ENCODE assay signal across 20 cellular contexts in genomic region chrX:56968980-56969379, GRCh38.
"Had no signal": no experiment of that assay in that cellular context is flagged by ENCODE, and none has a peak within 500 bp of the region (broad histone marks: within the 10 kb centered on the region; RNA-seq: fewer than 3 reads in every experiment).

No MANE protein-coding gene starts in this region.

- H3K9me3 ChIP-seq: prostate gland, transverse colon, uterus had no signal

- H3K27ac ChIP-seq: coronary artery, neural progenitor cell, prostate gland, transverse colon, uterus had no signal

- H3K36me3 ChIP-seq: prostate gland, transverse colon, uterus had no signal

- H3K9ac ChIP-seq: neural progenitor cell had no signal

- DNase-seq: activated CD4-positive, alpha-beta T cell treated with anti-CD3 and anti-CD28 coated beads for 4 hours; activated CD8-positive, alpha-beta T cell treated with anti-CD3 and anti-CD28 coated beads for 36 hours; activated naive CD4-positive, alpha-beta T cell; activated naive CD8-positive, alpha-beta T cell treated with anti-CD3 and anti-CD28 coated beads, Interleukin-2, amount 10 ng/mL, durations not matched to agents 7 days and 5 days; activated T-cell treated with anti-CD3 and anti-CD28 coated beads, Interleukin-2, amount 50 U/mL, for 1 hour; anterior cingulate cortex; central memory CD4-positive, alpha-beta T cell; immature natural killer cell; naive thymus-derived CD4-positive, alpha-beta T cell; right cardiac atrium; small intestine; stimulated activated CD4-positive, alpha-beta T cell treated with anti-CD3 and anti-CD28 coated beads, Interleukin-15, amount 100 ng/mL, for 24 hours; stimulated activated CD4-positive, alpha-beta T cell treated with anti-CD3 and anti-CD28 coated beads, Interleukin-2, amount 100 ng/mL, for 48 hours; transverse colon; uterus had no signal

- H3K4me1 ChIP-seq: neural progenitor cell, prostate gland, transverse colon, uterus had no signal

- H2AFZ ChIP-seq: neural progenitor cell had no signal

- H3K4me3 ChIP-seq: coronary artery, neural progenitor cell, prostate gland, transverse colon, uterus had no signal

- H3K27me3 ChIP-seq: neural progenitor cell, transverse colon had no signal

- ATAC-seq: activated CD8-positive, alpha-beta T cell treated with anti-CD3 and anti-CD28 coated beads for 36 hours; activated T-helper 17 cell treated with anti-CD3 and anti-CD28 coated beads, Interleukin-2, amount 50 U/mL, for 72 hours; naive thymus-derived CD4-positive, alpha-beta T cell; right cardiac atrium; WTC11 had no signal

- H3K4me2 ChIP-seq: neural progenitor cell had no signal
